In the genomic region with DNA sequence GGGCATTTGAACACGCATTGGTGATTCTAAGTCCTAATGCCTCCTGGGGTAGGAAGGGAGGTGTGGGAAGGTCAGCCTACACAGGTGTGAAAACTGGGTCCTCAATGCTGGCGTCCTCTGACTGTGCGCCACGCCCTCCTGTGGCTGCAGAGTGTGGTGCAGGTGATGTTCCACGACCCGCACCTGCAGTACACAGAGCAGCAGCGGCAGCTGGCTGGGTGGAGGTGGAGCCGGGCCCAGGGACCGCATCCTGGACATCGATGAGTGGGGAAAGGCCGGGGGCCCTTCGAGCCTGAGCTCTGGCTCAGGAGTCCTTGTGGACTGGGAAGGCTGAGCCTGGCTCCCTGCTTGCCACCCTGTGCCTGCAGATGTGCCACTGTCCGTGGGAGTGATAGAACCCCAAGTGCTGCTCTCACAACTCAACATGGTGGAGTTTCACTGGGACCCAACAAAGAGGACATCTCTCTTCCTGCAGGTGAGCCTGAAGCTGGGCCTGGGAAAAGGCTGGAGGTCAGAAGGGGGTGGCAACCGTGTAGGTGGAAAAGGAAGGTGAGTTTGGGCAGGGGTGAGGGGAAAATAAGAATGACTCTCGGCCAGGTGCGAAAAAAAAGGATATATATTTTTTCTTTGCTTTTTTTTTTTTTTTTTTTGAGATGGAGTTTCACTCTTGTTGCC, we compare ENCODE assay signal across 8 cellular contexts. TPM values are rescaled to one million over a fixed set of nuclear protein-coding genes. Genes with fewer than 3 reads are reported as not detected.
DNase-seq lines count a peak whose midpoint lies in the region; ATAC-seq, FAIRE-seq and TF ChIP-seq lines count a peak whose summit lies in the region.

No MANE protein-coding gene starts in this region.

- H3K79me2 ChIP-seq in GM23338 (replicated peaks; ENCODE audit: insufficient read depth): no peaks in the 10 kb centered on the region
- H3K79me2 ChIP-seq in PC-9 (ENCODE audit: low read depth): no peaks in the 10 kb centered on the region

- H3K27me3 Mint-ChIP-seq in GM23338 (ENCODE audit: insufficient read depth, low read depth, poor library complexity): peaks cover 13% of the 10 kb centered on the region

- peak; percentile 92 for DNase-seq in GM23338 (ENCODE audit: low spot score)
- DNase-seq in PC-9: peak in 1 of 2 experiments; percentile 65
- peak; percentile 47 for DNase-seq in activated T-helper 9 cell treated with anti-CD3 and anti-CD28 coated beads, Interleukin-2, amount 50 U/mL, for 16 hours (ENCODE audit: low read depth)
- peak in 35 of 42 donors; percentile 28 to 76 (median 58) for DNase-seq in head of caudate nucleus
- DNase-seq in small intestine: peak; percentile 60

- H3F3A ChIP-seq in GM23338 (replicated peaks; ENCODE audit: low read depth) (peaks cover 9% of the 10 kb centered on the region; the same call in 1 of the 2 replicates), PC-9 (ENCODE audit: insufficient read depth, low read depth) (peaks cover 7% of the 10 kb centered on the region)

- H3K9me2 ChIP-seq in GM23338 (ENCODE audit: insufficient read depth) (no peaks in the 10 kb centered on the region), PC-9 (ENCODE audit: insufficient read depth) (no peaks in the 10 kb centered on the region)

- H3K36me3 ChIP-seq in GM23338 (ENCODE audit: insufficient read depth) (no peaks in the 10 kb centered on the region), PC-9 (ENCODE audit: low read depth) (no peaks in the 10 kb centered on the region), small intestine (ENCODE audit: control insufficient read depth in 2 of 2, insufficient read depth in 2 of 2, low read length in 2 of 2) (no peaks in the 10 kb centered on the region)

- CTCF ChIA-PET in PC-9 (lab: Charles Lee): interaction anchor here (1.2 kb wide), 1 partner anchor 33 kb away, joined by 4 read pairs; no protein-coding TSS in a partner anchor

- H3K9me3 ChIP-seq in PC-9 (ENCODE audit: insufficient read depth, low read depth): no peaks in the 10 kb centered on the region
- no peaks in the 10 kb centered on the region for H3K9me3 ChIP-seq in small intestine (ENCODE audit: control insufficient read depth, low read depth)

- peaks cover 20% of the 10 kb centered on the region; the same call in 2 of the 3 replicates for H3K4me1 Mint-ChIP-seq in GM23338

- H3K4me2 ChIP-seq in GM23338: peak overlapping the region; percentile 74; the same call in 1 of the 2 replicates
- no peak overlapping the region for H3K4me2 ChIP-seq in PC-9

- ATAC-seq in GM23338 (peak; percentile 76), HG03378 (IDR thresholded peaks at IDR 0.05; ENCODE audit: unreplicated experiment) (no peak), HG03039 (IDR thresholded peaks at IDR 0.05; ENCODE audit: unreplicated experiment) (no peak)

- WGBS in small intestine, 3 donors: 19 to 26% (median 21%) methylated on average over 16 of the region's 16 CpGs

- H3K9me3 Mint-ChIP-seq in GM23338: no peaks in the 10 kb centered on the region

- BruUV-seq in PC-9 (replicated peaks; lab: Mats Ljungman, UMichigan): no TSS peak

- H3K27ac ChIP-seq in 22Rv1 (no peak overlapping the region), GM23338 (ENCODE audit: low read depth) (no peak overlapping the region), PC-9 (no peak overlapping the region), small intestine (ENCODE audit: low read depth in 1 of 2, low read length in 1 of 2) (no peak overlapping the region)

- no peaks in the 10 kb centered on the region for H4K20me1 ChIP-seq in GM23338 (replicated peaks; ENCODE audit: insufficient read depth)
- no peaks in the 10 kb centered on the region for H4K20me1 ChIP-seq in PC-9 (ENCODE audit: insufficient read depth)

- no peak overlapping the region for H3K27ac Mint-ChIP-seq in GM23338

- H3K4me3 Mint-ChIP-seq in GM23338: peak overlapping the region; percentile 33; the same call in 1 of the 3 replicates

- TF ChIP-seq CTCF in 22Rv1 (IDR thresholded peaks at IDR 0.05) (peak; percentile 93), GM23338 (conservative IDR thresholded peaks at IDR 0.05; ENCODE audit: low read depth in 2 of 2) (peak; percentile 73 to 97), PC-9 (conservative IDR thresholded peaks at IDR 0.05) (peak; percentile 67)

- H3K27me3 ChIP-seq in GM23338 (ENCODE audit: insufficient read depth): no peaks in the 10 kb centered on the region
- no peaks in the 10 kb centered on the region for H3K27me3 ChIP-seq in PC-9 (ENCODE audit: insufficient read depth, low read depth)
- H3K27me3 ChIP-seq in small intestine (ENCODE audit: control insufficient read depth in 2 of 2, insufficient read depth in 2 of 2, low read length in 2 of 2): peaks cover 0 to 4% of the 10 kb centered on the region in 2 donors

- FAIRE-seq in small intestine (lab: Jason Lieb, UNC): no peak

- H3K4me3 ChIP-seq in GM23338: peak overlapping the region; percentile 39; the same call in 1 of the 2 replicates
- no peak overlapping the region for H3K4me3 ChIP-seq in PC-9
- no peak overlapping the region for H3K4me3 ChIP-seq in small intestine (ENCODE audit: low read depth in 1 of 2, low read length in 2 of 2)

- intact Hi-C loops in PC-9 (cut with micrococcal nuclease; ENCODE audit: unreplicated experiment): loop anchor here (1.0 to 10.0 kb wide), 4 partner anchors 32 to 565 kb away; a partner anchor contains a TSS
- intact Hi-C loops in head of caudate nucleus (cut with DNase I): loop anchor here (10.0 kb wide), 1 partner anchor 255 kb away; no protein-coding TSS in a partner anchor

- peak overlapping the region; percentile 99 for H2AFZ ChIP-seq in GM23338
- H2AFZ ChIP-seq in PC-9: no peak overlapping the region

- no peaks in the 10 kb centered on the region; the same call in 1 of the 2 replicates for H3K4me1 ChIP-seq in GM23338 (ENCODE audit: insufficient read depth)
- H3K4me1 ChIP-seq in PC-9 (replicated peaks; ENCODE audit: insufficient read depth): peaks cover 13% of the 10 kb centered on the region
- no peaks in the 10 kb centered on the region for H3K4me1 ChIP-seq in small intestine (ENCODE audit: control insufficient read depth in 2 of 2, insufficient read depth in 1 of 2, low read depth in 1 of 2, low read length in 1 of 2)

- H3K36me3 Mint-ChIP-seq in GM23338 (ENCODE audit: low read depth): no peaks in the 10 kb centered on the region

- POLR2A ChIA-PET in PC-9 (lab: Charles Lee; ENCODE audit: unreplicated experiment): interaction anchor here (0.6 kb wide), 1 partner anchor 115 kb away, joined by 3 read pairs; no protein-coding TSS in a partner anchor

TF ChIP-seq in GM23338, 12 proteins besides CTCF, POLR2A, EP300 and RAD21 (continues in another document):
- TF ChIP-seq STAT1 (IDR thresholded peaks at IDR 0.05; ENCODE audit: unreplicated experiment) (no peak), ZNF331 (CRISPR knock-in tag; IDR thresholded peaks at IDR 0.05; ENCODE audit: low read depth) (no peak), EZH2phosphoT487 (IDR thresholded peaks at IDR 0.05; ENCODE audit: unreplicated experiment) (no peak), NANOG (IDR thresholded peaks at IDR 0.05; ENCODE audit: borderline replicate concordance) (no peak)
- TF ChIP-seq, protein P1, sequence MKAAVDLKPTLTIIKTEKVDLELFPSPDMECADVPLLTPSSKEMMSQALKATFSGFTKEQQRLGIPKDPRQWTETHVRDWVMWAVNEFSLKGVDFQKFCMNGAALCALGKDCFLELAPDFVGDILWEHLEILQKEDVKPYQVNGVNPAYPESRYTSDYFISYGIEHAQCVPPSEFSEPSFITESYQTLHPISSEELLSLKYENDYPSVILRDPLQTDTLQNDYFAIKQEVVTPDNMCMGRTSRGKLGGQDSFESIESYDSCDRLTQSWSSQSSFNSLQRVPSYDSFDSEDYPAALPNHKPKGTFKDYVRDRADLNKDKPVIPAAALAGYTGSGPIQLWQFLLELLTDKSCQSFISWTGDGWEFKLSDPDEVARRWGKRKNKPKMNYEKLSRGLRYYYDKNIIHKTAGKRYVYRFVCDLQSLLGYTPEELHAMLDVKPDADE (IDR thresholded peaks at IDR 0.05): no peak

RNA-seq across cellular contexts. Expression of a gene that starts 14.0 kb away (rescaled TPM):
- total RNA-seq in GM23338 (2014; rRNA removed; shearing (Covaris generic)): 1.7 and 3.1 TPM in 2 replicates
- polyA plus RNA-seq in GM23338 (2016; fragmentation: Nextera tagmentation; extraction: Ambion mirVana) (1.9 and 2.0 TPM in 2 replicates), small intestine (under 1 TPM in 1 of 3 donors, not detected in 2; 0.64 TPM)
- total RNA-seq in PC-9 (2021): 0.17 and 0.28 TPM in 2 replicates

RNA-seq across cellular contexts. Expression of a gene that starts 39.7 kb away (rescaled TPM):
- 1,594 and 1,843 TPM in 2 replicates for total RNA-seq in GM23338 (2014; rRNA removed; shearing (Covaris generic))
- polyA plus RNA-seq in GM23338 (2016; fragmentation: Nextera tagmentation; extraction: Ambion mirVana): 2,627 and 2,838 TPM in 2 replicates
- 1,438 and 1,670 TPM in 2 replicates for total RNA-seq in PC-9 (2021)
- 1,000 to 10,000 TPM; 1,923 to 3,263 (median 3,147) TPM for polyA plus RNA-seq in small intestine

RNA-seq across cellular contexts. Expression of a gene that starts 42.3 kb away (rescaled TPM):
- 12.5 and 13.1 TPM in 2 replicates for total RNA-seq in GM23338 (2014; rRNA removed; shearing (Covaris generic))
- polyA plus RNA-seq in GM23338 (2016; fragmentation: Nextera tagmentation; extraction: Ambion mirVana) (7.8 and 8.4 TPM in 2 replicates), small intestine (1 to 10 TPM in 1 of 3 donors, under 1 TPM in 2; 0.45 to 3.7 (median 0.81) TPM)
- 21.4 and 26.0 TPM in 2 replicates for total RNA-seq in PC-9 (2021)
